In genomic region chr2:240745962-240746361, GRCh38 we compare ENCODE assay signal across 30 cellular contexts. TPM values are rescaled to one million over a fixed set of nuclear protein-coding genes. Genes with fewer than 3 reads are reported as not detected.
"Had no signal": no experiment of that assay in that cellular context is flagged by ENCODE, and none has a peak within 500 bp of the region (broad histone marks: within the 10 kb centered on the region; RNA-seq: fewer than 3 reads in every experiment).

No MANE protein-coding gene starts in this region.

- H3K4me1 ChIP-seq: adrenal gland, ascending aorta, body of pancreas, breast epithelium had no signal

- H3K27ac ChIP-seq: adrenal gland, ascending aorta, body of pancreas, brain microvascular endothelial cell, breast epithelium, cardiac muscle cell had no signal

- H3K27me3 ChIP-seq: adrenal gland, ascending aorta, body of pancreas, brain microvascular endothelial cell, breast epithelium, cardiac muscle cell had no signal

- H3K4me3 ChIP-seq: adrenal gland, ascending aorta, body of pancreas, breast epithelium, cardiac muscle cell had no signal

- H3K9me3 ChIP-seq: adrenal gland, ascending aorta, body of pancreas, breast epithelium had no signal

- DNase-seq: activated effector memory CD4-positive, alpha-beta T cell treated with anti-CD3 and anti-CD28 coated beads, Interleukin-2, amount 50 U/mL, for 16 hours; activated effector memory CD4-positive, alpha-beta T cell treated with Interleukin-2 at 50 U/mL for 16 hours; activated gamma-delta T cell; activated gamma-delta T cell treated with Interleukin-2 at 50 U/mL for 16 hours; activated naive CD4-positive, alpha-beta T cell; activated naive CD4-positive, alpha-beta T cell treated with anti-CD3 and anti-CD28 coated beads for 36 hours; activated naive CD4-positive, alpha-beta T cell treated with anti-CD3 and anti-CD28 coated beads, Interleukin-2, amount 10 ng/mL, durations not matched to agents 7 days and 5 days; activated naive CD4-positive, alpha-beta T cell treated with anti-CD3 and anti-CD28 coated beads, Interleukin-2, amount 50 U/mL, for 16 hours; activated naive CD4-positive, alpha-beta T cell treated with Interleukin-2 at 50 U/mL for 16 hours; activated naive CD8-positive, alpha-beta T cell treated with anti-CD3 and anti-CD28 coated beads for 36 hours; activated naive CD8-positive, alpha-beta T cell treated with anti-CD3 and anti-CD28 coated beads, Interleukin-2, amount 10 ng/mL, durations not matched to agents 7 days and 5 days; activated naive CD8-positive, alpha-beta T cell treated with anti-CD3 and anti-CD28 coated beads, Interleukin-2, amount 50 U/mL, for 24 hours; activated T-cell treated with anti-CD3 and anti-CD28 coated beads, Interleukin-2, amount 50 U/mL, for 1 hour; activated T-cell treated with anti-CD3 and anti-CD28 coated beads, Interleukin-2, amount 50 U/mL, for 24 hours; activated T-cell treated with anti-CD3 and anti-CD28 coated beads, Interleukin-2, amount 50 U/mL, for 4 hours; activated T-cell treated with anti-CD3 and anti-CD28 coated beads, Interleukin-2, amount 50 U/mL, for 48 hours; activated T-cell treated with anti-CD3 and anti-CD28 coated beads, Interleukin-2, amount 50 U/mL, for 72 hours; adrenal gland; amniotic stem cell; amygdala; anterior cingulate cortex; aorta; body of pancreas; brain microvascular endothelial cell; caudate nucleus; central memory CD4-positive, alpha-beta T cell; cerebellar nuclear complex had no signal

- H3K36me3 ChIP-seq: adrenal gland, ascending aorta, brain microvascular endothelial cell, breast epithelium, cardiac muscle cell had no signal

RNA-seq across cellular contexts. Expression of gene AQP12A, which starts 54.3 kb away (rescaled TPM):
- polyA plus RNA-seq: adrenal gland, cardiac muscle cell had no signal
